13 cellular contexts compared by ENCODE assay signal in genomic region chr17:34578656-34579016, GRCh38. TPM values are rescaled to one million over a fixed set of nuclear protein-coding genes. Genes with fewer than 3 reads are reported as not detected.
DNase-seq lines count a peak whose midpoint lies in the region; ATAC-seq, FAIRE-seq and TF ChIP-seq lines count a peak whose summit lies in the region.
"Had no signal": no experiment of that assay in that cellular context is flagged by ENCODE, and none has a peak within 500 bp of the region (broad histone marks: within the 10 kb centered on the region; RNA-seq: fewer than 3 reads in every experiment).

No MANE protein-coding gene starts in this region.

- H3K36me3 ChIP-seq in BE2C (no peaks in the 10 kb centered on the region), osteoblast (ENCODE audit: insufficient read depth, low read length) (no peaks in the 10 kb centered on the region), transverse colon (no peaks in the 10 kb centered on the region), kidney (ENCODE audit: control insufficient read depth in 1 of 2, insufficient read depth in 2 of 2, low read length in 2 of 2) (no peaks in the 10 kb centered on the region)
- no peaks in the 10 kb centered on the region for H3K36me3 ChIP-seq in effector memory CD4-positive, alpha-beta T cell (ENCODE audit: control insufficient read depth, insufficient read depth, low read length)

- H3K27me3 Mint-ChIP-seq in H9 (ENCODE audit: low read depth) = no peaks in the 10 kb centered on the region; the same call in none of the 2 replicates

- WGBS in H9 (ENCODE audit: extremely low coverage, insufficient read length, low lambda C conversion rate) = no CpG with 5 or more reads among the region's 11 CpGs
- WGBS in transverse colon (ENCODE audit: low coverage in 1 of 2), 2 donors = 13% methylated on average over 11 of the region's 11 CpGs; no CpG with 5 or more reads in 1 of the 2 donors

- no peak overlapping the region for H3K14ac ChIP-seq in H9 (ENCODE audit: insufficient read depth, low read length)

- H3K27ac ChIP-seq in H9 (ENCODE audit: insufficient read length, low read depth, low read length) = no peak overlapping the region
- no peak overlapping the region for H3K27ac ChIP-seq in effector memory CD4-positive, alpha-beta T cell (ENCODE audit: insufficient read depth, low read length, poor library complexity, severe bottlenecking)
- H3K27ac ChIP-seq in osteoblast (ENCODE audit: low read depth, low read length) = no peak overlapping the region
- no peak overlapping the region for H3K27ac ChIP-seq in transverse colon
- H3K27ac ChIP-seq in kidney (ENCODE audit: low read depth in 2 of 2, low read length in 2 of 2) = no peak overlapping the region

- peaks cover 29 to 41% of the 10 kb centered on the region in 2 experiments for H3K4me1 Mint-ChIP-seq in H9

- H3K23ac ChIP-seq in H9 (ENCODE audit: insufficient read length, low read depth, low read length) = no peak overlapping the region

- H4K91ac ChIP-seq in H9 (ENCODE audit: insufficient read length, low read depth, low read length) = no peak overlapping the region

- H3K79me2 ChIP-seq in H9 (ENCODE audit: insufficient read depth, low read length) (no peaks in the 10 kb centered on the region), osteoblast (ENCODE audit: insufficient read depth, low read length) (no peaks in the 10 kb centered on the region)

- in situ Hi-C loops in transverse colon (cut with MboI; ENCODE audit: low pct_ligation_motif_present in 1 of 4, low pct_unique_long_range_greater_than_20kb in 1 of 4, low sequenced_read_pairs in 3 of 4) = loop anchor here in 1 of 4 donors (25.0 kb wide), 1 partner anchor 559 kb away; the partner anchor contains the start of genes NLE1 and UNC45B

- H3T11ph ChIP-seq in H9 (ENCODE audit: low read length) = no peak overlapping the region

- peaks cover 19% of the 10 kb centered on the region for H3K23me2 ChIP-seq in H9 (ENCODE audit: insufficient read length, low read depth, low read length, poor library complexity, severe bottlenecking)

- H2AFZ ChIP-seq in H9 (ENCODE audit: low read length) (no peak overlapping the region), osteoblast (ENCODE audit: low read length) (no peak overlapping the region)

- no peak overlapping the region for H2BK120ac ChIP-seq in H9 (ENCODE audit: low read depth, low read length, poor library complexity, severe bottlenecking)

- FAIRE-seq in kidney (lab: Jason Lieb, UNC) = no peak
- FAIRE-seq: urothelium cell line had no signal

- TF ChIP-seq EP300 in transverse colon (IDR thresholded peaks at IDR 0.05; ENCODE audit: low read depth) = no peak

- no peaks in the 10 kb centered on the region for H3K79me1 ChIP-seq in H9 (ENCODE audit: insufficient read depth, low read depth, low read length, poor library complexity, severe bottlenecking)

- no peak overlapping the region for H4K5ac ChIP-seq in H9 (ENCODE audit: insufficient read length, low read depth, low read length)

- no peak for DNase-seq in BE2C
- DNase-seq in H9 = no peak
- DNase-seq in effector memory CD4-positive, alpha-beta T cell = no peak
- DNase-seq in osteoblast (ENCODE audit: insufficient read length, low spot score, missing footprints) = peak; percentile 86
- DNase-seq in NCI-H226 = no peak
- no peak for DNase-seq in transverse colon
- DNase-seq in kidney = no peak
- DNase-seq: activated CD4-positive, CD25-positive, alpha-beta regulatory T cell treated with anti-CD3 and anti-CD28 coated beads, Interleukin-2, amount 50 U/mL, for 72 hours; stimulated activated CD4-positive, alpha-beta T cell treated with anti-CD3 and anti-CD28 coated beads, Interleukin-1b, Interleukin-23, amount 100 ng/mL, for 48 hours had no signal

- H3K27me3 ChIP-seq in BE2C (peaks cover 64% of the 10 kb centered on the region), H9 (ENCODE audit: insufficient read depth, low read length) (peaks cover 74% of the 10 kb centered on the region), osteoblast (ENCODE audit: insufficient read depth, low read length) (peaks cover 52% of the 10 kb centered on the region), transverse colon (peaks cover 81% of the 10 kb centered on the region)
- peaks cover 52% of the 10 kb centered on the region for H3K27me3 ChIP-seq in effector memory CD4-positive, alpha-beta T cell (replicated peaks; ENCODE audit: control insufficient read depth, insufficient read depth, low read length, poor library complexity, severe bottlenecking)

- ATAC-seq in GM19455 (IDR thresholded peaks at IDR 0.05; ENCODE audit: unreplicated experiment) = no peak
- ATAC-seq: HCT116 had no signal

- no peaks in the 10 kb centered on the region; a peak in 2 of 7 replicates for H3K36me3 Mint-ChIP-seq in H9 (ENCODE audit: insufficient read depth in 1 of 3, low read depth in 3 of 3)

- peak overlapping the region; percentile 67 to 85 for H3K4me3 Mint-ChIP-seq in H9

- no peak overlapping the region for H4K8ac ChIP-seq in H9 (replicated peaks; ENCODE audit: insufficient read length, low read depth, low read length)

- H3K4me1 ChIP-seq in BE2C (peaks cover 3% of the 10 kb centered on the region), H9 (ENCODE audit: insufficient read depth, low read length) (peaks cover 5% of the 10 kb centered on the region; the same call in 1 of the 2 replicates), osteoblast (ENCODE audit: insufficient read depth, low read length) (no peaks in the 10 kb centered on the region), transverse colon (peaks cover 24 to 34% (median 30%) of the 10 kb centered on the region in 4 donors), kidney (ENCODE audit: control insufficient read depth in 1 of 2, insufficient read depth in 1 of 2, low read depth in 1 of 2, low read length in 2 of 2) (peaks cover 0 to 13% of the 10 kb centered on the region in 2 donors)
- peaks cover 25% of the 10 kb centered on the region for H3K4me1 ChIP-seq in effector memory CD4-positive, alpha-beta T cell (ENCODE audit: control insufficient read depth, insufficient read depth, low read length, poor library complexity, severe bottlenecking)

- no peak overlapping the region for H3K18ac ChIP-seq in H9 (ENCODE audit: insufficient read length, low read depth, low read length)

- no peak overlapping the region for H2BK12ac ChIP-seq in H9 (ENCODE audit: insufficient read length, low read depth, low read length)

- no peak overlapping the region for H2BK5ac ChIP-seq in H9 (ENCODE audit: insufficient read length, low read length)

- H3K27ac Mint-ChIP-seq in H9 = no peak overlapping the region

- H4K20me1 ChIP-seq in H9 (ENCODE audit: control insufficient read depth, insufficient read depth, insufficient read length) (no peaks in the 10 kb centered on the region), osteoblast (ENCODE audit: insufficient read depth, low read length) (no peaks in the 10 kb centered on the region)

- H3K9ac ChIP-seq in H9 (ENCODE audit: extremely low read depth, insufficient read length, low read length) (no peak overlapping the region), kidney (ENCODE audit: low read length in 2 of 2) (peak overlapping the region in 1 of 2 donors; percentile 19)

- no peak overlapping the region for H3K4ac ChIP-seq in H9 (ENCODE audit: low read depth, low read length)

- H3K4me3 ChIP-seq in BE2C (ENCODE audit: low read depth, low read length) (peak overlapping the region; percentile 44; the same call in 1 of the 2 replicates), osteoblast (ENCODE audit: insufficient read depth, low read length) (no peak overlapping the region), transverse colon (peak overlapping the region in 2 of 4 donors; percentile 37 to 52), kidney (ENCODE audit: low read length in 2 of 2) (peak overlapping the region in 1 of 2 donors; percentile 58)
- H3K4me3 ChIP-seq in effector memory CD4-positive, alpha-beta T cell (ENCODE audit: insufficient read depth, low read depth, low read length, poor library complexity, severe bottlenecking) = peak overlapping the region; percentile 46

- H3K56ac ChIP-seq in H9 (ENCODE audit: insufficient read length, low read depth, low read length) = no peak overlapping the region

- TF ChIP-seq CTCF in BE2C (IDR thresholded peaks at IDR 0.05; ENCODE audit: low read depth, low read length) (no peak), H9 (conservative IDR thresholded peaks at IDR 0.05) (no peak), osteoblast (IDR thresholded peaks at IDR 0.05; ENCODE audit: extremely low read depth, low read depth, low read length) (no peak), transverse colon (IDR thresholded peaks at IDR 0.05) (no peak), kidney (IDR thresholded peaks at IDR 0.05; ENCODE audit: borderline replicate concordance, extremely low read depth, insufficient read depth) (no peak)

- H2BK20ac ChIP-seq in H9 (ENCODE audit: low read depth, low read length, poor library complexity, severe bottlenecking) = no peak overlapping the region

- no peak for TF ChIP-seq POLR2A in transverse colon (IDR thresholded peaks at IDR 0.05)

- intact Hi-C loops in transverse colon (cut with DNase I; ENCODE audit: low total_unique reads) (no loop called here), kidney (cut with DNase I) (no loop called here)

- H2BK15ac ChIP-seq in H9 (ENCODE audit: low read depth, low read length) = no peak overlapping the region

- H3K4me2 ChIP-seq in H9 (ENCODE audit: insufficient read depth, insufficient read length, low read length) (peak overlapping the region; percentile 49), osteoblast (ENCODE audit: insufficient read depth, low read length) (no peak overlapping the region)

- H3K9me3 ChIP-seq in BE2C = no peaks in the 10 kb centered on the region
- no peaks in the 10 kb centered on the region for H3K9me3 ChIP-seq in H9 (ENCODE audit: control insufficient read depth, low read depth, low read length)
- H3K9me3 ChIP-seq in effector memory CD4-positive, alpha-beta T cell (ENCODE audit: control insufficient read depth, low read length) = no peaks in the 10 kb centered on the region
- H3K9me3 ChIP-seq in osteoblast (ENCODE audit: low read depth, low read length) = no peaks in the 10 kb centered on the region
- H3K9me3 ChIP-seq in transverse colon = no peaks in the 10 kb centered on the region
- H3K9me3 ChIP-seq in kidney (ENCODE audit: control insufficient read depth in 1 of 2, low read length in 2 of 2) = no peaks in the 10 kb centered on the region

- no peak overlapping the region for H2AK5ac ChIP-seq in H9 (ENCODE audit: insufficient read length, low read length)

- peaks cover 0 to 2% of the 10 kb centered on the region in 2 experiments; a peak in 2 of 5 replicates for H3K9me3 Mint-ChIP-seq in H9

RNA-seq across cellular contexts. Expression of gene TMEM132E, which starts 0.7 kb away (rescaled TPM):
- 41.4 TPM for polyA plus RNA-seq in BE2C (2012; ENCODE audit: insufficient read depth, insufficient read length, low read depth)
- total RNA-seq in H9 (2021) (0.15 and 0.42 TPM in 2 replicates), osteoblast (0.29 TPM in 1 of 2 replicates, not detected in the other), transverse colon (not detected), kidney (1.1 TPM)
- 4.3 TPM for polyA plus RNA-seq in kidney (ENCODE audit: insufficient read depth, low read depth, low replicate concordance)
- total RNA-seq: RPMI7951 had no signal
